8 cellular contexts compared by ENCODE assay signal in genomic region chr2:100730290-100730868, GRCh38.
DNase-seq lines count a peak whose midpoint lies in the region; TF ChIP-seq lines count a peak whose summit lies in the region.

No MANE protein-coding gene starts in this region.

- H3K36me3 Mint-ChIP-seq in activated T-cell treated with anti-CD3 and anti-CD28 coated beads, Interleukin-2, amount 50 U/mL, for 24 hours (ENCODE audit: low read depth): no peaks in the 10 kb centered on the region
- H3K36me3 Mint-ChIP-seq in glutamatergic neuron (ENCODE audit: unreplicated experiment) (no peaks in the 10 kb centered on the region), mesothelial cell of epicardium (no peaks in the 10 kb centered on the region)

- DNase-seq in GM12864 (ENCODE audit: low read depth) (peak; percentile 4), NCI-H460 (ENCODE audit: extremely low read depth, low read depth) (peak; percentile 86), glutamatergic neuron (peak; percentile 55), caudate nucleus (lab: John Stamatoyannopoulos, UW) (no peak), GDM1 (lab: John Stamatoyannopoulos, UW) (no peak), mesothelial cell of epicardium (ENCODE audit: low spot score in 2 of 2, unreplicated experiment in 2 of 2) (no peak)
- DNase-seq in activated T-cell treated with anti-CD3 and anti-CD28 coated beads, Interleukin-2, amount 50 U/mL, for 24 hours: peak; percentile 59
- DNase-seq in stimulated activated CD4-positive, alpha-beta T cell treated with anti-CD3 and anti-CD28 coated beads, Interleukin-12 subunit alpha, Interleukin-12 subunit beta, amount 100 ng/mL, for 48 hours (ENCODE audit: low read depth in 2 of 3, low spot score in 1 of 3): peak; percentile 13 to 33 (median 25)

- peak; percentile 54 for TF ChIP-seq CTCF in GM12864 (IDR thresholded peaks at IDR 0.05; ENCODE audit: low read depth, low read length, missing control alignments)
- TF ChIP-seq CTCF in glutamatergic neuron (IDR thresholded peaks at IDR 0.05; ENCODE audit: partially characterized antibody, unreplicated experiment): no peak
- TF ChIP-seq CTCF in mesothelial cell of epicardium (IDR thresholded peaks at IDR 0.05; ENCODE audit: unreplicated experiment): no peak

- H3K27me3 Mint-ChIP-seq in activated T-cell treated with anti-CD3 and anti-CD28 coated beads, Interleukin-2, amount 50 U/mL, for 24 hours: peaks cover 5% of the 10 kb centered on the region
- H3K27me3 Mint-ChIP-seq in glutamatergic neuron (ENCODE audit: unreplicated experiment) (peaks cover 1% of the 10 kb centered on the region), mesothelial cell of epicardium (ENCODE audit: low read depth) (peaks cover 4% of the 10 kb centered on the region)

- no peak overlapping the region for H3K27ac ChIP-seq in caudate nucleus (ENCODE audit: low read depth, low read length)

- no peak overlapping the region for H3K4me3 ChIP-seq in GM12864 (ENCODE audit: low read depth, low read length)

- H3K9me3 Mint-ChIP-seq in activated T-cell treated with anti-CD3 and anti-CD28 coated beads, Interleukin-2, amount 50 U/mL, for 24 hours: peaks cover 2% of the 10 kb centered on the region
- H3K9me3 Mint-ChIP-seq in glutamatergic neuron (ENCODE audit: unreplicated experiment) (peaks cover 3% of the 10 kb centered on the region), mesothelial cell of epicardium (peaks cover 17% of the 10 kb centered on the region)

- H3K4me1 Mint-ChIP-seq in activated T-cell treated with anti-CD3 and anti-CD28 coated beads, Interleukin-2, amount 50 U/mL, for 24 hours (ENCODE audit: low read depth): no peaks in the 10 kb centered on the region
- H3K4me1 Mint-ChIP-seq in glutamatergic neuron (ENCODE audit: low read depth, unreplicated experiment): peaks cover 9% of the 10 kb centered on the region
- no peaks in the 10 kb centered on the region for H3K4me1 Mint-ChIP-seq in mesothelial cell of epicardium

- H3K27ac Mint-ChIP-seq in activated T-cell treated with anti-CD3 and anti-CD28 coated beads, Interleukin-2, amount 50 U/mL, for 24 hours: no peak overlapping the region
- H3K27ac Mint-ChIP-seq in glutamatergic neuron (ENCODE audit: unreplicated experiment) (no peak overlapping the region), mesothelial cell of epicardium (no peak overlapping the region)

- H3K4me3 Mint-ChIP-seq in activated T-cell treated with anti-CD3 and anti-CD28 coated beads, Interleukin-2, amount 50 U/mL, for 24 hours: no peak overlapping the region
- H3K4me3 Mint-ChIP-seq in glutamatergic neuron (ENCODE audit: unreplicated experiment) (no peak overlapping the region), mesothelial cell of epicardium (no peak overlapping the region)

Comparison
In these comparisons a context has a peak if more than half of its experiments do, and no peak if none do; other contexts are left out.
1. DNase-seq: peak in GM12864 (single experiment), NCI-H460 (single experiment), activated T-cell treated with anti-CD3 and anti-CD28 coated beads, Interleukin-2, amount 50 U/mL, for 24 hours (single experiment), glutamatergic neuron (single experiment) and stimulated activated CD4-positive, alpha-beta T cell treated with anti-CD3 and anti-CD28 coated beads, Interleukin-12 subunit alpha, Interleukin-12 subunit beta, amount 100 ng/mL, for 48 hours (3 of 3); none in caudate nucleus (0 of 61), GDM1 (single experiment) and mesothelial cell of epicardium (0 of 2).